Comparison of ENCODE assay signal across 8 cellular contexts in the genomic region with DNA sequence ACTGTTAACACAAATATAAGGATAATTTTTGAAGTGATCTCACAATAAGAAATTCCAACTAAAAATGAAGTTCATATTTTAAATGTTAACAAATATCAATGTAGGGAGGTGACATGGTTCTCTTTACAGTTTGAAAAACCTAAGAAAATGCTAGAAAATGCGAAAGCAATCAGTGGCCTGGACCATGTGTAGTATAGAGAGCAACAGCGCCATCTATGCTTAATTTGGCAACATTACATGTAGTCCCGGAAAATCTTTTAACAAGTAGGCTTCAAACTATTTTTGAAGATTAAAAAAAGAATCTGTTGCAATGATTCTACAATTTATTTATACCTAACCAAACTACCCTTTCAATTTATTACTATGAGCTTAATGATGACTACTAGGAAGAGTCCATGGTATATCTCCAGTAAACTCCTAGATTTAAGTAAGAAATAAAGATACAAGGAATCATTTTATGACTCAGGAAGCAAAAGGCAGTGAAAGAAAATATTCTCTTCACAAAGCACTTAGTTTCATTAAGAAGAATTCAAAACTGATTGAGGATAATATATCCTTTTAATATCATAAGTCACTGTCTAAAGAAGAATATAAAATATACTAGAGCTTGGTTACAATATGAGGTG. TPM values are rescaled to one million over a fixed set of nuclear protein-coding genes. Genes with fewer than 3 reads are reported as not detected.
DNase-seq lines count a peak whose midpoint lies in the region; ATAC-seq, FAIRE-seq and TF ChIP-seq lines count a peak whose summit lies in the region.

No MANE protein-coding gene starts in this region.

- TF ChIP-seq CTCF in body of pancreas (IDR thresholded peaks at IDR 0.05) (peak; percentile 31 to 84 (median 68)), spleen (IDR thresholded peaks at IDR 0.05 in 8 of 11, conservative IDR thresholded peaks at IDR 0.05 in 3 of 11) (peak; percentile 54 to 89 (median 81))

- H3K27ac ChIP-seq in body of pancreas, result no peak overlapping the region
- no peak overlapping the region for H3K27ac ChIP-seq in spleen

- peak; percentile 82 for FAIRE-seq in GM19239 (lab: Jason Lieb, UNC)

- 13 to 14% methylated on average over 3 of the region's 3 CpGs for WGBS in body of pancreas, 2 donors
- 3 to 13% (median 9%) methylated on average over 3 of the region's 3 CpGs for WGBS in spleen, 5 donors

- ATAC-seq in body of pancreas (peak; percentile 56), HG02981 (IDR thresholded peaks at IDR 0.05; ENCODE audit: unreplicated experiment) (no peak)

- intact Hi-C loops in body of pancreas (cut with DNase I), result no loop called here
- intact Hi-C loops in spleen (cut with DNase I; ENCODE audit: low total_unique reads), result loop anchor here (10.0 kb wide), 1 partner anchor 957 kb away; no protein-coding TSS in a partner anchor

- H3K36me3 ChIP-seq in body of pancreas (replicated peaks in 1 of 2; ENCODE audit: insufficient read depth in 1 of 2, low read depth in 2 of 2) (peaks cover 0 to 14% of the 10 kb centered on the region in 2 donors), spleen (peaks cover 0 to 92% (median 40%) of the 10 kb centered on the region in 6 donors)

- H3K4me3 ChIP-seq in body of pancreas (no peak overlapping the region), spleen (no peak overlapping the region)

- TF ChIP-seq POLR2A in body of pancreas (IDR thresholded peaks at IDR 0.05) (no peak), spleen (IDR thresholded peaks at IDR 0.05) (no peak)

- no peaks in the 10 kb centered on the region for H3K4me1 ChIP-seq in body of pancreas
- H3K4me1 ChIP-seq in spleen, result peaks cover 0 to 8% (median 0%) of the 10 kb centered on the region in 6 donors

- H3K9me3 ChIP-seq in body of pancreas (no peaks in the 10 kb centered on the region), spleen (no peaks in the 10 kb centered on the region)

- DNase-seq in AML-193 (lab: John Stamatoyannopoulos, UW), result peak; percentile 24 to 58
- DNase-seq in GM19239 (ENCODE audit: insufficient read length, low spot score), result no peak
- DNase-seq in NCI-H460 (ENCODE audit: extremely low read depth, low read depth), result peak; percentile 46
- DNase-seq in body of pancreas, result peak in 1 of 4 donors; percentile 43
- DNase-seq in iPS-NIHi11 (ENCODE audit: low spot score), result peak; percentile 55
- no peak for DNase-seq in spleen
- no peak for DNase-seq in NCI-H146 treated with DMSO at 0.1 percent for 48 hours (lab: John Stamatoyannopoulos, UW; ENCODE audit: unreplicated experiment)

- no peaks in the 10 kb centered on the region for H3K27me3 ChIP-seq in body of pancreas
- no peaks in the 10 kb centered on the region for H3K27me3 ChIP-seq in spleen (replicated peaks in 1 of 7)

RNA-seq across cellular contexts. Expression of a gene that starts 33.3 kb away (rescaled TPM):
- 181 and 193 TPM in 2 replicates for total RNA-seq in NCI-H460 (2014; rRNA removed; shearing (Covaris generic))
- 244 and 270 TPM in 2 replicates for polyA plus RNA-seq in NCI-H460 (2014; cell fraction: nucleus; rRNA removed)
- total RNA-seq in body of pancreas, result 100 to 1,000 TPM in 1 of 2 donors, 10 to 100 TPM in 1; 39.2 to 113 TPM
- 100 to 1,000 TPM in 3 of 7 donors, 10 to 100 TPM in 4; 66.2 to 113 (median 95.1) TPM for total RNA-seq in spleen
- 10 to 100 TPM; 61.4 to 94.1 (median 62.9) TPM for polyA plus RNA-seq in spleen

RNA-seq across cellular contexts. Expression of a gene that starts 38.4 kb away (rescaled TPM):
- not detected in 2 replicates for total RNA-seq in NCI-H460 (2014; rRNA removed; shearing (Covaris generic))
- not detected in 2 replicates for polyA plus RNA-seq in NCI-H460 (2014; cell fraction: nucleus; rRNA removed)
- total RNA-seq in body of pancreas (not detected), spleen (not detected)
- polyA plus RNA-seq in spleen, result not detected

Comparison
In these comparisons a context has a peak if more than half of its experiments do, and no peak if none do; other contexts are left out.
1. DNase-seq: peak in AML-193 (2 of 2), NCI-H460 (single experiment) and iPS-NIHi11 (single experiment); none in GM19239 (single experiment), spleen (single experiment) and NCI-H146 treated with DMSO at 0.1 percent for 48 hours (single experiment).